9 cellular contexts compared by ENCODE assay signal in the genomic region with DNA sequence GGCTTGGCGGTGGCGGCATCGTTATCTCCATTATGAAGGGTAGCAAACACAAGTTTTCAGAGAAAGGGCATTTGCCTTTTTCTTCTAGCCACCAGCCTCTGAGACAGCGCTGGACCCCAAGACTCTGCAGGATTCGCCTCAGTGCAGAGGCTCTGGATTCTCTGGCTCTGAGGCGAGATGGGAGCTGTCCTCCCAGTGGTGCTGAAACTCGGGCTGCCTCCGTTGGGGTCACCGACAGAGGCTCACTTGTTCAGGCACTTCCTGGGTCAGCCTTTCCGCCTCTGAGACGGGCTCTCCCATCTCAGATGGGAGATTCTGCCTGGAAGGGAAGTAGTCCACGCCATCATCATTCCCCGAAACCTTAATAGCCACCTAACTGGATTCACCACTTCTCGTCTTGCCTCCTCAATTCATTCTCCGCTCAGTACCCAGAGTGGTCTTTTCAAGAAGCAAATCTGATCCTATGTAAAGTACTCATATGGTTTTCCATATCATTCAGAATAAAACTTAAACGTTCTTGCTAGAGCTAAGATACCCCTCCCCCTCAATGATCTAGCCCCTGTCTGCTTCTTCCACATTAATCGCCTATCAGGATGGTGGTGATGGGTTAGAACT.
DNase-seq lines count a peak whose midpoint lies in the region; ATAC-seq, FAIRE-seq and TF ChIP-seq lines count a peak whose summit lies in the region.
"Had no signal": no experiment of that assay in that cellular context is flagged by ENCODE, and none has a peak within 500 bp of the region (broad histone marks: within the 10 kb centered on the region; RNA-seq: fewer than 3 reads in every experiment).

No MANE protein-coding gene starts in this region.

- in situ Hi-C loops in HepG2 (cut with HindIII; ENCODE audit: extremely low pct_ligation_motif_present, low pct_unique_long_range_greater_than_20kb), result no loop called here

- CTCF ChIA-PET in CD8-positive, alpha-beta T cell (lab: Charles Lee), result interaction anchor here (1.4 to 3.7 kb wide), 3 partner anchors 9 to 63 kb away, joined by 6 to 24 read pairs (median 18); no protein-coding TSS in a partner anchor
- CTCF ChIA-PET in HepG2 (lab: Yijun Ruan, JAX; ENCODE audit: low intra/inter-chr PET ratio, low total read pairs), result no interaction called here

- FAIRE-seq in HepG2 (lab: Jason Lieb, UNC), result no peak

- H3K4me3 ChIP-seq in CD8-positive, alpha-beta T cell (ENCODE audit: low read depth, low read length), result no peak overlapping the region
- no peak overlapping the region for H3K4me3 ChIP-seq in Karpas-422 (ENCODE audit: low read length)
- H3K4me3 ChIP-seq in HepG2 (replicated peaks in 1 of 3; ENCODE audit: insufficient read depth in 1 of 3, low read depth in 2 of 3, low read length in 3 of 3), result no peak overlapping the region

- H2AFZ ChIP-seq in Karpas-422 (ENCODE audit: low read length) (no peak overlapping the region), HepG2 (ENCODE audit: low read length) (no peak overlapping the region)

- intact Hi-C loops in CD8-positive, alpha-beta T cell (cut with DNase I, micrococcal nuclease), result loop anchor here in 1 of 2 experiments (2.0 kb wide), 1 partner anchor 59 kb away; no protein-coding TSS in a partner anchor
- intact Hi-C loops in HepG2 (cut with micrococcal nuclease; ENCODE audit: unreplicated experiment), result loop anchor here (5.0 kb wide), 1 partner anchor 62 kb away; no protein-coding TSS in a partner anchor

- no peak overlapping the region for H3K27ac Mint-ChIP-seq in CD8-positive, alpha-beta T cell
- H3K27ac Mint-ChIP-seq: activated naive CD4-positive, alpha-beta T cell treated with anti-CD3 and anti-CD28 coated beads, Interleukin-2, amount 50 U/mL, for 24 hours had no signal

- no peak for TF ChIP-seq RAD21 in HepG2 (CRISPR knock-in tag; IDR thresholded peaks at IDR 0.05)

- peaks cover 25% of the 10 kb centered on the region for H3K27me3 ChIP-seq in CD8-positive, alpha-beta T cell (ENCODE audit: insufficient read depth, low read length)
- H3K27me3 ChIP-seq in Karpas-422 (ENCODE audit: low read length), result no peaks in the 10 kb centered on the region
- H3K27me3 ChIP-seq in HepG2 (ENCODE audit: control insufficient read depth in 1 of 2, insufficient read depth in 2 of 2, low read length in 2 of 2), result peaks cover 0 to 13% of the 10 kb centered on the region in 2 experiments; a peak in 2 of 5 replicates

- no peak overlapping the region for H3K4me3 Mint-ChIP-seq in CD8-positive, alpha-beta T cell
- H3K4me3 Mint-ChIP-seq: activated naive CD4-positive, alpha-beta T cell treated with anti-CD3 and anti-CD28 coated beads, Interleukin-2, amount 50 U/mL, for 24 hours had no signal

- no peaks in the 10 kb centered on the region for H4K20me1 ChIP-seq in Karpas-422 (ENCODE audit: insufficient read depth, low read depth, low read length)
- no peaks in the 10 kb centered on the region; the same call in 1 of the 2 replicates for H4K20me1 ChIP-seq in HepG2 (ENCODE audit: insufficient read depth, low read length)

- TF ChIP-seq CTCF in CD8-positive, alpha-beta T cell (IDR thresholded peaks at IDR 0.05), result no peak
- TF ChIP-seq CTCF in HepG2 (CRISPR knock-in tag; IDR thresholded peaks at IDR 0.05), result no peak

- DNase-seq in CD8-positive, alpha-beta T cell, result peak in 2 of 7 experiments; percentile 25 to 40
- DNase-seq in Karpas-422 (peak; percentile 78), amniotic epithelial cell (ENCODE audit: low read depth) (peak; percentile 23), HepG2 (ENCODE audit: low spot score) (peak; percentile 18), DMS79 (lab: John Stamatoyannopoulos, UW) (no peak)

- H3K79me2 ChIP-seq in Karpas-422 (ENCODE audit: low read length) (no peaks in the 10 kb centered on the region), HepG2 (ENCODE audit: insufficient read depth, low read length) (no peaks in the 10 kb centered on the region)

- H3K9me2 ChIP-seq in Karpas-422 (replicated peaks; ENCODE audit: insufficient read depth, low read length), result no peaks in the 10 kb centered on the region

- WGBS in HepG2 (ENCODE audit: low lambda C conversion rate), result 31% methylated on average over 11 of the region's 17 CpGs

- no peaks in the 10 kb centered on the region for H3K9me3 ChIP-seq in CD8-positive, alpha-beta T cell (ENCODE audit: low read length)
- H3K9me3 ChIP-seq in Karpas-422 (ENCODE audit: low read length) (no peaks in the 10 kb centered on the region), HepG2 (ENCODE audit: low read length) (no peaks in the 10 kb centered on the region)

- no peak overlapping the region for H3K4me2 ChIP-seq in Karpas-422 (ENCODE audit: low read depth, low read length, poor library complexity, severe bottlenecking)
- no peak overlapping the region for H3K4me2 ChIP-seq in HepG2 (ENCODE audit: low read depth, low read length)

- no TSS peak for BruUV-seq in HepG2 (replicated peaks; lab: Mats Ljungman, UMichigan)

- H3K4me1 Mint-ChIP-seq in CD8-positive, alpha-beta T cell (ENCODE audit: low read depth), result peaks cover 8% of the 10 kb centered on the region

- no peaks in the 10 kb centered on the region for H3K36me3 Mint-ChIP-seq in CD8-positive, alpha-beta T cell
- H3K36me3 Mint-ChIP-seq: activated naive CD4-positive, alpha-beta T cell treated with anti-CD3 and anti-CD28 coated beads, Interleukin-2, amount 50 U/mL, for 24 hours had no signal

- TF ChIP-seq POLR2A in HepG2 (IDR thresholded peaks at IDR 0.05; ENCODE audit: insufficient read depth in 1 of 2, low read depth in 2 of 2, low read length in 2 of 2), result no peak

- H3K27ac ChIP-seq in CD8-positive, alpha-beta T cell (ENCODE audit: low read depth, low read length), result no peak overlapping the region
- no peak overlapping the region for H3K27ac ChIP-seq in Karpas-422 (ENCODE audit: low read length)
- no peak overlapping the region for H3K27ac ChIP-seq in HepG2 (ENCODE audit: extremely low read length, insufficient read depth, low read length)

- no peak overlapping the region for H3K9ac ChIP-seq in Karpas-422 (ENCODE audit: low read length)
- H3K9ac ChIP-seq in HepG2 (ENCODE audit: insufficient read depth, low read depth, low read length), result no peak overlapping the region

- no peaks in the 10 kb centered on the region for H3K36me3 ChIP-seq in CD8-positive, alpha-beta T cell (ENCODE audit: insufficient read depth, low read length)
- H3K36me3 ChIP-seq in Karpas-422 (ENCODE audit: insufficient read depth, low read length), result no peaks in the 10 kb centered on the region
- H3K36me3 ChIP-seq in HepG2 (replicated peaks in 1 of 2; ENCODE audit: control insufficient read depth in 1 of 2, insufficient read depth in 2 of 2, low read length in 2 of 2), result no peaks in the 10 kb centered on the region

- peaks cover 63% of the 10 kb centered on the region for H3K27me3 Mint-ChIP-seq in CD8-positive, alpha-beta T cell (ENCODE audit: low read depth)

- no peaks in the 10 kb centered on the region for H3K9me3 Mint-ChIP-seq in CD8-positive, alpha-beta T cell

- ATAC-seq in CD8-positive, alpha-beta T cell, result peak; percentile 59
- peak; percentile 67 for ATAC-seq in HepG2
- ATAC-seq in GM21367 (IDR thresholded peaks at IDR 0.05; ENCODE audit: unreplicated experiment), result no peak
- ATAC-seq in HG03196 (IDR thresholded peaks at IDR 0.05; ENCODE audit: unreplicated experiment), result no peak
- no peak for ATAC-seq in GM19395 (IDR thresholded peaks at IDR 0.05; ENCODE audit: unreplicated experiment)

- POLR2A ChIA-PET in CD8-positive, alpha-beta T cell (lab: Charles Lee), result no interaction called here
- POLR2A ChIA-PET in HepG2 (lab: Yijun Ruan, JAX), result no interaction called here

- no peak for TF ChIP-seq EP300 in HepG2 (IDR thresholded peaks at IDR 0.05; ENCODE audit: low read depth in 2 of 2, low read length in 2 of 2)
- no peak for TF ChIP-seq EP300 in HepG2 (CRISPR knock-in tag; IDR thresholded peaks at IDR 0.05; ENCODE audit: borderline replicate concordance)

- H3K4me1 ChIP-seq in CD8-positive, alpha-beta T cell (ENCODE audit: insufficient read depth, low read length), result peaks cover 8% of the 10 kb centered on the region
- H3K4me1 ChIP-seq in Karpas-422 (ENCODE audit: low read length) (no peaks in the 10 kb centered on the region), HepG2 (ENCODE audit: insufficient read depth, low read length) (no peaks in the 10 kb centered on the region)

TF ChIP-seq in HepG2, 621 proteins besides CTCF, POLR2A, EP300 and RAD21 (continues in another document):
- no peak for TF ChIP-seq HOXA9 (CRISPR knock-in tag; IDR thresholded peaks at IDR 0.05; ENCODE audit: borderline replicate concordance)
- TF ChIP-seq MTF1 (CRISPR knock-in tag; IDR thresholded peaks at IDR 0.05), result no peak
- TF ChIP-seq ERF (CRISPR knock-in tag; IDR thresholded peaks at IDR 0.05), result peak; percentile 77; the same call in 1 of the 2 replicates
- TF ChIP-seq ZNF30 (CRISPR knock-in tag; IDR thresholded peaks at IDR 0.05), result no peak
- TF ChIP-seq ZNF766 (CRISPR knock-in tag; IDR thresholded peaks at IDR 0.05; ENCODE audit: borderline replicate concordance), result peak; percentile 44; the same call in 1 of the 2 replicates
- peak; percentile 64 for TF ChIP-seq SALL1 (CRISPR knock-in tag; IDR thresholded peaks at IDR 0.05)
- TF ChIP-seq HMGA1 (CRISPR knock-in tag; conservative IDR thresholded peaks at IDR 0.05), result no peak
- 0 out of 4 replicates have a peak, but pooled peaks of 1 of the 2 experiments have one; percentile 39 for TF ChIP-seq KLF16 (CRISPR knock-in tag; IDR thresholded peaks at IDR 0.05)
- TF ChIP-seq, protein P1, sequence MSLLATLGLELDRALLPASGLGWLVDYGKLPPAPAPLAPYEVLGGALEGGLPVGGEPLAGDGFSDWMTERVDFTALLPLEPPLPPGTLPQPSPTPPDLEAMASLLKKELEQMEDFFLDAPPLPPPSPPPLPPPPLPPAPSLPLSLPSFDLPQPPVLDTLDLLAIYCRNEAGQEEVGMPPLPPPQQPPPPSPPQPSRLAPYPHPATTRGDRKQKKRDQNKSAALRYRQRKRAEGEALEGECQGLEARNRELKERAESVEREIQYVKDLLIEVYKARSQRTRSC (CRISPR knock-in tag; IDR thresholded peaks at IDR 0.05; ENCODE audit: low read depth), result no peak
- TF ChIP-seq RXRB (CRISPR knock-in tag; IDR thresholded peaks at IDR 0.05; ENCODE audit: borderline replicate concordance), result peak; percentile 42; the same call in 1 of the 2 replicates
- no peak for TF ChIP-seq SNRNP70 (IDR thresholded peaks at IDR 0.05; ENCODE audit: low read depth, low read length)
- no peak for TF ChIP-seq ZFAT (CRISPR knock-in tag; conservative IDR thresholded peaks at IDR 0.05)
- peak; percentile 82; the same call in 1 of the 2 replicates for TF ChIP-seq ZNF232 (CRISPR knock-in tag; IDR thresholded peaks at IDR 0.05; ENCODE audit: borderline replicate concordance)
- no peak for TF ChIP-seq ZNF451 (CRISPR knock-in tag; IDR thresholded peaks at IDR 0.05)

Comparison
In these comparisons a context has a peak if more than half of its experiments do, and no peak if none do; other contexts are left out.
1. ATAC-seq: peak in CD8-positive, alpha-beta T cell (single experiment) and HepG2 (single experiment); none in GM21367 (single experiment), HG03196 (single experiment) and GM19395 (single experiment).